12 cellular contexts compared by ENCODE assay signal in the genomic region with DNA sequence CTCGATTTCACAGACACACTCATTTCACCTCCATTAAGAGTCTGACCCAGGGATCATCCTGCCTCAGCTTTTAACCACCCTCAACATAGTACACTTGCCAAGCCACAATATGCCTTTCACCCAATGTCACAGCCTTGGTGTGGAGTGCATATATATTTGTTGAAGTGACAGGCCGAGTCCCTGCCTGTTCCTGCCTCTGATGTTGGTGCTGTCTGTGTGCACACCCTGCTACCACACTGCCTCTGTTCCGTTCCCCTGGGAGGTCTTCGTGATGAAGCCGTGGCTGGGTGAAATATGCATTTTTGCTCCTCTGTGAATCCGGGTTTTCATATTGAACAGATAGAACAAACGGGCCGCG.
DNase-seq lines count a peak whose midpoint lies in the region; ATAC-seq and TF ChIP-seq lines count a peak whose summit lies in the region.
"Had no signal": no experiment of that assay in that cellular context is flagged by ENCODE, and none has a peak within 500 bp of the region (broad histone marks: within the 10 kb centered on the region; RNA-seq: fewer than 3 reads in every experiment).

No MANE protein-coding gene starts in this region.

- no peak overlapping the region for H3K27ac Mint-ChIP-seq in HFFc6

- peaks cover 39% of the 10 kb centered on the region for H3K9me3 Mint-ChIP-seq in HFFc6
- H3K9me3 Mint-ChIP-seq: effector memory CD8-positive, alpha-beta T cell; IgD-negative memory B cell had no signal

- no peak overlapping the region for H3K4me3 Mint-ChIP-seq in HFFc6
- H3K4me3 Mint-ChIP-seq: effector memory CD8-positive, alpha-beta T cell had no signal

- H3K27me3 ChIP-seq in layer of hippocampus (ENCODE audit: control insufficient read depth, insufficient read depth, low read length) (no peaks in the 10 kb centered on the region), MG63 (no peaks in the 10 kb centered on the region)

- no peaks in the 10 kb centered on the region for H3K36me3 ChIP-seq in MG63

- H3K27ac ChIP-seq in layer of hippocampus (ENCODE audit: low read depth, low read length) = peak overlapping the region; percentile 92
- H3K27ac ChIP-seq in temporal lobe (ENCODE audit: low read depth, low read length) = peak overlapping the region; percentile 93

- H3K4me1 Mint-ChIP-seq in HFFc6 (ENCODE audit: low read depth) = no peaks in the 10 kb centered on the region

- H3K27me3 Mint-ChIP-seq in HFFc6 (ENCODE audit: insufficient read depth) = peaks cover 3% of the 10 kb centered on the region
- H3K27me3 Mint-ChIP-seq: effector memory CD8-positive, alpha-beta T cell had no signal

- H3K4me3 ChIP-seq in MG63 = no peak overlapping the region

- peaks cover 6% of the 10 kb centered on the region; the same call in 1 of the 2 replicates for H3K36me3 Mint-ChIP-seq in HFFc6 (ENCODE audit: low read depth)
- H3K36me3 Mint-ChIP-seq: IgD-negative memory B cell had no signal

- no peak for TF ChIP-seq CTCF in HFFc6 (IDR thresholded peaks at IDR 0.05)

- ATAC-seq in GM21381 (IDR thresholded peaks at IDR 0.05; ENCODE audit: unreplicated experiment) (peak; percentile 7), HG03432 (IDR thresholded peaks at IDR 0.05; ENCODE audit: unreplicated experiment) (peak; percentile 43), HG02840 (IDR thresholded peaks at IDR 0.05; ENCODE audit: low FRiP score, unreplicated experiment) (no peak)
- ATAC-seq: effector memory CD8-positive, alpha-beta T cell had no signal

- H3K9me3 ChIP-seq in MG63 = no peaks in the 10 kb centered on the region

- no peak for DNase-seq in HFFc6
- no peak for DNase-seq in MG63
- DNase-seq: activated naive CD4-positive, alpha-beta T cell; effector memory CD8-positive, alpha-beta T cell; EL; NCI-H2171 had no signal
